ENCODE assay signal across 8 cellular contexts in the genomic region with DNA sequence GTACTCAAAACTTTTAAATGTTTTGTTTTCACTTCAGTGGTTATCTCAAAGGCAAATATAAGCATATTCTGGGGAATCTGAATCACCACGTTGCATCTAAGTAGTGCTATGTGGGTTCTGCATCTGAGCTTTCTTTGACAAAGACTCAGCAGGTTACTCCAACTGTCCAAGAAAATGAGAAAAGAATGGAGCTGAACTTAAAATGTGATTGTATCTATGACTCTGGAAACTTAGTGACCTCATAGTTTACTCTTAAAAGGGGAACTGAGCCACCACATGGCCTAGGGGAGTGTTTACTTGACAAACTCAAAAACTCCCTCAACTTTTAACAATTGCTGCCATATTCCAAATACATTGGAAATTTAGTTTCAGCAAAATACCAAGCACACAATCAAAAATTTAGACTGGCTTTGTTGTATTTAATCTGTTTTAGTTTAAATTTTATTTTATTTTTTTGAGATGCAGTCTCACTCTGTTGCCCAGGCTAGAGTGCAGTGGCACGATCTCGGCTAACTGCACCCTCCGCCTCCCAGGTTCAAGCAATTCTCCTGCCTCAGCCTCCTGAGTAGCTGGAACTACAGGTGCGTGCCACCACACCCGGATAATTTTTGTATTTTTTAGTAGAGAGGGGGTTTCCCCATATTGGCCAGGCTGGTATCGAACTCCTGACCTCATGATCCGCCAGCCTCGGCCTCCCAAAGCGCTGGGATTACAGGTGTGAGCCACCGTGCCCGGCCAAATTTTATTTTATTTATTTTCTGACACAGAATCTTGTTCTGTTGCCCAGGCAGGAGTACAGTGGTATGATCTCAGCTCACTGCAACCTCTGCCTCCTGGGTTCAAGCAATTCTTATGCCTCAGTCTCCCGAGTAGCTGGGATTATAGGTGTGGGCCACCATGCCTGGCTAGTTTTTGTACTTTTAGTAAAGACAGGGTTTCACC. TPM values are rescaled to one million over a fixed set of nuclear protein-coding genes. Genes with fewer than 3 reads are reported as not detected.
DNase-seq lines count a peak whose midpoint lies in the region; ATAC-seq and TF ChIP-seq lines count a peak whose summit lies in the region.
"Not testable (repeated sequence)": the region's sequence is repeated elsewhere in the genome, so short reads cannot be mapped to it uniquely, and the experiment has no call there.

No MANE protein-coding gene starts in this region.

- not testable (repeated sequence) for H2BK120ac ChIP-seq in IMR-90 (ENCODE audit: low read depth, low read length)

- not testable (repeated sequence) for TF ChIP-seq POLR2A in IMR-90 (IDR thresholded peaks at IDR 0.05; ENCODE audit: low read depth, low read length)

- H4K8ac ChIP-seq in IMR-90 (ENCODE audit: low read depth in 2 of 2, low read length in 2 of 2): not testable (repeated sequence)

- not testable (repeated sequence) for H4K91ac ChIP-seq in IMR-90 (ENCODE audit: insufficient read depth, low read depth, low read length)

- peak; percentile 42 for ATAC-seq in HG02852 (IDR thresholded peaks at IDR 0.05; ENCODE audit: unreplicated experiment)
- peak; percentile 24 for ATAC-seq in IMR-90 (ENCODE audit: low read depth)
- ATAC-seq in stimulated activated effector memory CD8-positive, alpha-beta T cell treated with anti-CD3 and anti-CD28 coated beads, Interleukin-12 subunit alpha, Interleukin-12 subunit beta, amount 100 ng/mL, for 72 hours: peak; percentile 45

- not testable (repeated sequence) for H3K27ac ChIP-seq in IMR-90 (ENCODE audit: insufficient read depth, low read length)

- H3K9ac ChIP-seq in IMR-90 (ENCODE audit: low read depth, low read length): not testable (repeated sequence)

- H4K5ac ChIP-seq in IMR-90 (ENCODE audit: low read depth, low read length): not testable (repeated sequence)

- H3K9me3 Mint-ChIP-seq in activated T-helper 2 cell treated with anti-CD3 and anti-CD28 coated beads, Interferon-gamma antibody, Interleukin-2, Interleukin-4, amounts not matched to agents 10 μg/mL and 5 μg/mL and 100 μg/mL, durations not matched to agents 14 hours and 24 hours and 36 hours; stimulated activated effector memory CD8-positive, alpha-beta T cell treated with anti-CD3 and anti-CD28 coated beads, Interleukin-12 subunit alpha, Interleukin-12 subunit beta, amount 100 ng/mL, for 72 hours: not testable (repeated sequence)

- CTCF ChIA-PET in IMR-90 (lab: Yijun Ruan, JAX): interaction anchor here (0.5 to 1.8 kb wide), 4 partner anchors 11 to 309 kb away, joined by 3 to 5 read pairs (median 4); no protein-coding TSS in a partner anchor

- H3K79me1 ChIP-seq in IMR-90 (ENCODE audit: low read depth in 1 of 2, low read length in 2 of 2): peaks cover 0 to 12% of the 10 kb centered on the region in 2 experiments; a peak in 2 of 4 replicates

- peak overlapping the region; percentile 33 for H3K4me3 Mint-ChIP-seq in activated T-helper 2 cell treated with anti-CD3 and anti-CD28 coated beads, Interferon-gamma antibody, Interleukin-2, Interleukin-4, amounts not matched to agents 10 μg/mL and 5 μg/mL and 100 μg/mL, durations not matched to agents 14 hours and 24 hours and 36 hours (ENCODE audit: low read depth)
- peak overlapping the region; percentile 42 for H3K4me3 Mint-ChIP-seq in stimulated activated effector memory CD8-positive, alpha-beta T cell treated with anti-CD3 and anti-CD28 coated beads, Interleukin-12 subunit alpha, Interleukin-12 subunit beta, amount 100 ng/mL, for 72 hours

- H3K4me1 Mint-ChIP-seq in activated T-helper 2 cell treated with anti-CD3 and anti-CD28 coated beads, Interferon-gamma antibody, Interleukin-2, Interleukin-4, amounts not matched to agents 10 μg/mL and 5 μg/mL and 100 μg/mL, durations not matched to agents 14 hours and 24 hours and 36 hours (ENCODE audit: low read depth): peaks cover 43% of the 10 kb centered on the region
- H3K4me1 Mint-ChIP-seq in stimulated activated effector memory CD8-positive, alpha-beta T cell treated with anti-CD3 and anti-CD28 coated beads, Interleukin-12 subunit alpha, Interleukin-12 subunit beta, amount 100 ng/mL, for 72 hours: peaks cover 46% of the 10 kb centered on the region

- peaks cover 10% of the 10 kb centered on the region for H3K9me1 ChIP-seq in IMR-90 (ENCODE audit: insufficient read depth, low read length)

- H3K18ac ChIP-seq in IMR-90 (ENCODE audit: low read depth, low read length): not testable (repeated sequence)

- WGBS in IMR-90 (ENCODE audit: extremely low coverage in 2 of 2, insufficient read length in 1 of 2), 2 experiments: 98% methylated on average over 6 of the region's 13 CpGs; no CpG with 5 or more reads in 1 of the 2 experiments

- not testable (repeated sequence) for H3K9me3 ChIP-seq in IMR-90 (ENCODE audit: control insufficient read depth, insufficient read depth, low read length)

- H4K20me1 ChIP-seq in IMR-90 (ENCODE audit: insufficient read depth, low read length): peaks cover 62% of the 10 kb centered on the region

- not testable (repeated sequence) for TF ChIP-seq RAD21 in IMR-90 (IDR thresholded peaks at IDR 0.05; ENCODE audit: low read length)

- H2AK9ac ChIP-seq in IMR-90 (replicated peaks; ENCODE audit: low read depth, low read length, poor library complexity): not testable (repeated sequence)

- not testable (repeated sequence) for H2BK20ac ChIP-seq in IMR-90 (ENCODE audit: low read depth, low read length)

- H2AK5ac ChIP-seq in IMR-90 (ENCODE audit: low read depth, low read length): not testable (repeated sequence)

- H2AFZ ChIP-seq in IMR-90 (replicated peaks; ENCODE audit: low read length, poor library complexity): not testable (repeated sequence)

- H3K4me3 ChIP-seq in IMR-90 (ENCODE audit: insufficient read depth, low read depth, low read length): not testable (repeated sequence)

- dilution Hi-C loops in IMR-90 (cut with HindIII; ENCODE audit: low sequenced_read_pairs, unreplicated experiment): not testable (repeated sequence)

- not testable (repeated sequence) for H3K56ac ChIP-seq in IMR-90 (ENCODE audit: extremely low read depth, insufficient read depth, low read length)

- DNase-seq in GM10266 (ENCODE audit: extremely low spot score): peak; percentile 55
- peak; percentile 53 for DNase-seq in GM20000 (ENCODE audit: low spot score)
- DNase-seq in IMR-90: peak; percentile 76
- peak; percentile 55 for DNase-seq in SIG-M5 treated with dmso at 0.1 percent for 504 hours (lab: John Stamatoyannopoulos, UW; ENCODE audit: unreplicated experiment)
- not testable (repeated sequence) for DNase-seq in activated T-helper 2 cell treated with anti-CD3 and anti-CD28 coated beads, Interferon-gamma antibody, Interleukin-2, Interleukin-4, amounts not matched to agents 10 μg/mL and 5 μg/mL and 100 μg/mL, durations not matched to agents 14 hours and 24 hours and 36 hours (ENCODE audit: low spot score); stimulated activated effector memory CD8-positive, alpha-beta T cell treated with anti-CD3 and anti-CD28 coated beads, Interleukin-12 subunit alpha, Interleukin-12 subunit beta, amount 100 ng/mL, for 72 hours (ENCODE audit: low spot score in 2 of 2)
- DNase-seq in germinal center (ENCODE audit: low spot score): peak; percentile 15

- peak overlapping the region; percentile 3; the same call in 1 of the 2 replicates for H3K4me2 ChIP-seq in IMR-90 (ENCODE audit: low read depth, low read length)

- not testable (repeated sequence) for TF ChIP-seq CTCF in GM10266 (IDR thresholded peaks at IDR 0.05; ENCODE audit: control insufficient read depth, insufficient read depth, low read depth, missing control alignments); GM20000 (IDR thresholded peaks at IDR 0.05; ENCODE audit: extremely low read depth, missing control alignments); IMR-90 (conservative IDR thresholded peaks at IDR 0.05; ENCODE audit: low read depth, low read length)

- not testable (repeated sequence) for H3K36me3 ChIP-seq in IMR-90 (ENCODE audit: control insufficient read depth, insufficient read depth, low read length)

- intact Hi-C loops in IMR-90 (cut with micrococcal nuclease): loop anchor here (2.0 to 10.0 kb wide), 4 partner anchors 77 to 233 kb away; partner anchors contain the start of gene ATOSA
- intact Hi-C loops in activated T-helper 2 cell treated with anti-CD3 and anti-CD28 coated beads, Interferon-gamma antibody, Interleukin-2, Interleukin-4, amounts not matched to agents 10 μg/mL and 5 μg/mL and 100 μg/mL, durations not matched to agents 14 hours and 24 hours and 36 hours (cut with micrococcal nuclease): loop anchor here (5.0 kb wide), 1 partner anchor 172 kb away; no protein-coding TSS in a partner anchor

- not testable (repeated sequence) for H3K27me3 ChIP-seq in IMR-90 (ENCODE audit: control insufficient read depth, insufficient read depth, low read length)

- not testable (repeated sequence) for H2BK5ac ChIP-seq in IMR-90 (ENCODE audit: low read depth, low read length, poor library complexity, severe bottlenecking)

- not testable (repeated sequence) for H3K4me1 ChIP-seq in IMR-90 (ENCODE audit: control insufficient read depth, insufficient read depth, low read length)

- not testable (repeated sequence) for H2BK15ac ChIP-seq in IMR-90 (ENCODE audit: low read depth, low read length)

- H3K27me3 Mint-ChIP-seq in activated T-helper 2 cell treated with anti-CD3 and anti-CD28 coated beads, Interferon-gamma antibody, Interleukin-2, Interleukin-4, amounts not matched to agents 10 μg/mL and 5 μg/mL and 100 μg/mL, durations not matched to agents 14 hours and 24 hours and 36 hours (ENCODE audit: low read depth): not testable (repeated sequence)

- H3K23ac ChIP-seq in IMR-90 (ENCODE audit: low read depth, low read length): not testable (repeated sequence)

- not testable (repeated sequence) for BruUV-seq in IMR-90 (replicated peaks; lab: Mats Ljungman, UMichigan)

- peaks cover 34% of the 10 kb centered on the region for H3K36me3 Mint-ChIP-seq in activated T-helper 2 cell treated with anti-CD3 and anti-CD28 coated beads, Interferon-gamma antibody, Interleukin-2, Interleukin-4, amounts not matched to agents 10 μg/mL and 5 μg/mL and 100 μg/mL, durations not matched to agents 14 hours and 24 hours and 36 hours (ENCODE audit: low read depth)
- H3K36me3 Mint-ChIP-seq in stimulated activated effector memory CD8-positive, alpha-beta T cell treated with anti-CD3 and anti-CD28 coated beads, Interleukin-12 subunit alpha, Interleukin-12 subunit beta, amount 100 ng/mL, for 72 hours: peaks cover 54% of the 10 kb centered on the region

- not testable (repeated sequence) for H3K4ac ChIP-seq in IMR-90 (ENCODE audit: low read depth, low read length)

- POLR2A ChIA-PET in IMR-90 (lab: Charles Lee; ENCODE audit: unreplicated experiment): not testable (repeated sequence)

- not testable (repeated sequence) for H3K14ac ChIP-seq in IMR-90 (replicated peaks; ENCODE audit: low read depth, low read length)

- in situ Hi-C loops in IMR-90 (cut with MboI; ENCODE audit: low sequenced_read_pairs): not testable (repeated sequence)

- peak overlapping the region; percentile 82 for H3K27ac Mint-ChIP-seq in activated T-helper 2 cell treated with anti-CD3 and anti-CD28 coated beads, Interferon-gamma antibody, Interleukin-2, Interleukin-4, amounts not matched to agents 10 μg/mL and 5 μg/mL and 100 μg/mL, durations not matched to agents 14 hours and 24 hours and 36 hours
- peak overlapping the region; percentile 54 for H3K27ac Mint-ChIP-seq in stimulated activated effector memory CD8-positive, alpha-beta T cell treated with anti-CD3 and anti-CD28 coated beads, Interleukin-12 subunit alpha, Interleukin-12 subunit beta, amount 100 ng/mL, for 72 hours

RNA-seq across cellular contexts. Expression of gene ARPP19, which starts 3.1 kb away (rescaled TPM):
- 65.2 and 118 TPM in 2 replicates for total RNA-seq in IMR-90 (2012; rRNA removed)
- polyA plus RNA-seq in IMR-90 (2012; rRNA removed): 23.6 and 33.4 TPM in 2 replicates
- 6.2 and 7.2 TPM in 2 replicates for polyA plus RNA-seq in IMR-90 (2012; cell fraction: cytosol; rRNA removed)
- polyA plus RNA-seq in IMR-90 (2012; cell fraction: nucleus; rRNA removed; ENCODE audit: low replicate concordance): 2.8 and 16.3 TPM in 2 replicates
- total RNA-seq in activated T-helper 2 cell treated with anti-CD3 and anti-CD28 coated beads, Interferon-gamma antibody, Interleukin-2, Interleukin-4, amounts not matched to agents 10 μg/mL and 5 μg/mL and 100 μg/mL, durations not matched to agents 14 hours and 24 hours and 36 hours: 178 and 182 TPM in 2 replicates

RNA-seq across cellular contexts. Expression of gene MYO5A, which starts 37.0 kb away (rescaled TPM):
- 65.3 and 69.2 TPM in 2 replicates for total RNA-seq in IMR-90 (2012; rRNA removed)
- 17.5 and 19.4 TPM in 2 replicates for polyA plus RNA-seq in IMR-90 (2012; rRNA removed)
- polyA plus RNA-seq in IMR-90 (2012; cell fraction: cytosol; rRNA removed): 5.8 and 6.6 TPM in 2 replicates
- polyA plus RNA-seq in IMR-90 (2012; cell fraction: nucleus; rRNA removed; ENCODE audit: low replicate concordance): 7.8 and 26.0 TPM in 2 replicates
- total RNA-seq in activated T-helper 2 cell treated with anti-CD3 and anti-CD28 coated beads, Interferon-gamma antibody, Interleukin-2, Interleukin-4, amounts not matched to agents 10 μg/mL and 5 μg/mL and 100 μg/mL, durations not matched to agents 14 hours and 24 hours and 36 hours: 22.8 and 23.6 TPM in 2 replicates
